In genomic region chr17:3005696-3006095, GRCh38 we compare ENCODE assay signal across 20 cellular contexts. TPM values are rescaled to one million over a fixed set of nuclear protein-coding genes. Genes with fewer than 3 reads are reported as not detected.
DNase-seq lines count a peak whose midpoint lies in the region; ATAC-seq and TF ChIP-seq lines count a peak whose summit lies in the region.
"Had no signal": no experiment of that assay in that cellular context is flagged by ENCODE, and none has a peak within 500 bp of the region (broad histone marks: within the 10 kb centered on the region; RNA-seq: fewer than 3 reads in every experiment).

No MANE protein-coding gene starts in this region.

- intact Hi-C loops in left cardiac atrium (cut with DNase I) (no loop called here), lower lobe of right lung (cut with DNase I) (no loop called here), thyroid gland (cut with DNase I) (no loop called here)

- ATAC-seq in left cardiac atrium, result no peak
- no peak for ATAC-seq in RWPE2 (ENCODE audit: low read depth)
- no peak for ATAC-seq in lower lobe of right lung
- no peak for ATAC-seq in HG02970 (IDR thresholded peaks at IDR 0.05; ENCODE audit: low FRiP score, unreplicated experiment)

- no peak for TF ChIP-seq POLR2A in thyroid gland (IDR thresholded peaks at IDR 0.05)

- H3K4me1 ChIP-seq in right atrium auricular region, result peaks cover 0 to 43% of the 10 kb centered on the region in 2 donors
- H3K4me1 ChIP-seq in RWPE2 (ENCODE audit: insufficient read depth, poor library complexity, severe bottlenecking), result peaks cover 16% of the 10 kb centered on the region
- H3K4me1 ChIP-seq in lower lobe of right lung, result peaks cover 27% of the 10 kb centered on the region
- peaks cover 32 to 39% of the 10 kb centered on the region in 2 donors for H3K4me1 ChIP-seq in thyroid gland
- H3K4me1 ChIP-seq: Caco-2 had no signal

- H3K36me3 ChIP-seq in right atrium auricular region (peaks cover 11% of the 10 kb centered on the region), RWPE2 (ENCODE audit: low read depth) (peaks cover 62% of the 10 kb centered on the region), lower lobe of right lung (peaks cover 19% of the 10 kb centered on the region), thyroid gland (no peaks in the 10 kb centered on the region)
- H3K36me3 ChIP-seq: SJSA1 had no signal

- 69 to 80% methylated on average over 9 to 12 of the region's 12 CpGs for WGBS in thyroid gland, 2 donors

- TF ChIP-seq CTCF in right atrium auricular region (IDR thresholded peaks at IDR 0.05) (no peak), RWPE2 (IDR thresholded peaks at IDR 0.05; ENCODE audit: poor library complexity, severe bottlenecking) (no peak), lower lobe of right lung (IDR thresholded peaks at IDR 0.05) (no peak), thyroid gland (IDR thresholded peaks at IDR 0.05) (no peak)

- DNase-seq in right atrium auricular region (ENCODE audit: low spot score), result no peak
- DNase-seq in left cardiac atrium, result no peak
- no peak for DNase-seq in RWPE2 (ENCODE audit: low spot score)
- DNase-seq in lower lobe of right lung, result peak; percentile 17
- peak in 1 of 2 donors; percentile 26 for DNase-seq in thyroid gland
- no peak for DNase-seq in activated T-cell treated with anti-CD3 and anti-CD28 coated beads for 4 hours
- no peak for DNase-seq in NCI-H748 (lab: John Stamatoyannopoulos, UW; ENCODE audit: unreplicated experiment)
- DNase-seq: Caco-2; DMS153; NCI-H1417; NCI-H187 treated with DMSO at 0.1 percent for 48 hours; NCI-H446; NCI-H69; NK-92 treated with Interleukin-12 subunit alpha and Interleukin-12 subunit beta, amount 100 ng/mL, for 24 hours; OCI-M1; RPMI8226 had no signal

- no peaks in the 10 kb centered on the region for H3K9me3 ChIP-seq in right atrium auricular region
- no peaks in the 10 kb centered on the region for H3K9me3 ChIP-seq in RWPE2 (ENCODE audit: severe bottlenecking)
- H3K9me3 ChIP-seq in lower lobe of right lung, result no peaks in the 10 kb centered on the region
- H3K9me3 ChIP-seq in thyroid gland, result no peaks in the 10 kb centered on the region
- H3K9me3 ChIP-seq: Caco-2, SJSA1 had no signal

- peak overlapping the region; percentile 94 to 96 for H3K27ac ChIP-seq in right atrium auricular region
- peak overlapping the region; percentile 85 for H3K27ac ChIP-seq in RWPE2 (ENCODE audit: poor library complexity, severe bottlenecking)
- no peak overlapping the region for H3K27ac ChIP-seq in lower lobe of right lung
- peak overlapping the region; percentile 96 to 100 (median 100) for H3K27ac ChIP-seq in thyroid gland
- H3K27ac ChIP-seq: HL-60, SJSA1 had no signal

- no peak overlapping the region for H3K4me3 ChIP-seq in right atrium auricular region
- no peak overlapping the region for H3K4me3 ChIP-seq in RWPE2 (ENCODE audit: severe bottlenecking)
- H3K4me3 ChIP-seq in lower lobe of right lung, result no peak overlapping the region
- H3K4me3 ChIP-seq in thyroid gland (replicated peaks in 1 of 3), result no peak overlapping the region
- H3K4me3 ChIP-seq: SJSA1 had no signal

- no peaks in the 10 kb centered on the region for H3K27me3 ChIP-seq in right atrium auricular region
- H3K27me3 ChIP-seq in RWPE2 (ENCODE audit: insufficient read depth, poor library complexity, severe bottlenecking), result no peaks in the 10 kb centered on the region
- H3K27me3 ChIP-seq in lower lobe of right lung (ENCODE audit: low read depth), result no peaks in the 10 kb centered on the region
- H3K27me3 ChIP-seq in thyroid gland, result no peaks in the 10 kb centered on the region
- H3K27me3 ChIP-seq: SJSA1 had no signal

RNA-seq across cellular contexts. Expression of gene OR1D5, which starts 57.7 kb away (rescaled TPM):
- total RNA-seq in right atrium auricular region, result not detected
- total RNA-seq in left cardiac atrium, result not detected
- total RNA-seq in lower lobe of right lung, result not detected
- total RNA-seq in thyroid gland, result not detected
- total RNA-seq: Caco-2, H4, SJSA1 had no signal
